In the genomic region with DNA sequence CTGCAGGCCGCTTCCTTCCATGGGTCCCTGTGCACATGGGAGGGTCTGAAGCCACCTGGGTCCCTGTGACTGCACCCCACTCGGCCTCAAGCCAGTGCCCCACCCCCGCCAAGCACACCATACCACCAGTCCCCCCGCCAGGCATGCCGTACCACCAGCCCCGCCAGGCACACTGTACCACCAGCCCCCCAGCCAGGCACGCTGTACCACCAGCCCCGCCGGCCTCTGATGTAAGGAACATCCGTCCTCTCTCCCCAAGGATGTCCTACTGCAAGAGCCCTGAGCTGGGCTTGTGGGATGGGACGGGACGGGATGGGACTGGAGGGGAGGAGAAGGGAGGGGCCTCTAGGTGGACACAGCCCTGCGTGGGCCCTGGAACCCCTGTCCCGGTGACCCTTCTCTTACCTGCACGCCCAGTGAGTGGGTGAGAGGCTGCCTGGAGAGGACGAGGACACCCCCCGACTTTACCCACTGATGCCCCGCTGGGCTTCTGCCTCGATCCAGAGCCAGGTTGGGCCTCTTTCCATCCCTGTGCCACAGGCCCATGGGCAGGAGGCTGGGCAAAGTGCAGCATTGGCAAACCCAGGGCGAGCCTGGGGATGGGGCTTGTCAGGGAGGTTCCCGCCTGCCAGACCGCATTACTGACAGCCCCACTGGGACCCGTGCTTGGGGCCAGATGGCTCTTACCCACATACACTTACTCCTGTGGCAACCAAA, we compare ENCODE assay signal across 27 cellular contexts.
"Had no signal": no experiment of that assay in that cellular context is flagged by ENCODE, and none has a peak within 500 bp of the region (broad histone marks: within the 10 kb centered on the region; RNA-seq: fewer than 3 reads in every experiment).

No MANE protein-coding gene starts in this region.

- H3K4me1 ChIP-seq: gastrocnemius medialis, parathyroid adenoma, right atrium auricular region, uterus had no signal

- H3K9me3 ChIP-seq: gastrocnemius medialis had no signal

- DNase-seq: activated CD4-positive, alpha-beta memory T cell treated with anti-CD3 and anti-CD28 coated beads for 36 hours; activated CD4-positive, alpha-beta T cell treated with anti-CD3 and anti-CD28 coated beads, Interleukin-2, amount 10 ng/mL, durations not matched to agents 24 days and 14 days; activated CD4-positive, CD25-positive, alpha-beta regulatory T cell treated with anti-CD3 and anti-CD28 coated beads, Interleukin-2, amount 50 U/mL, for 72 hours; activated CD8-positive, alpha-beta memory T cell treated with anti-CD3 and anti-CD28 coated beads, Interleukin-2, amount 50 U/mL, for 48 hours; activated gamma-delta T cell; activated naive CD4-positive, alpha-beta T cell treated with anti-CD3 and anti-CD28 coated beads, Interleukin-2, amount 10 ng/mL, durations not matched to agents 7 days and 5 days; activated naive CD8-positive, alpha-beta T cell treated with anti-CD3 and anti-CD28 coated beads, Interleukin-2, amount 10 ng/mL, durations not matched to agents 7 days and 5 days; activated T-cell treated with anti-CD3 and anti-CD28 coated beads, Interleukin-2, amount 50 U/mL, for 24 hours; amniotic stem cell; brain microvascular endothelial cell; dorsolateral prefrontal cortex; effector memory CD4-positive, alpha-beta T cell; gastrocnemius medialis; glutamatergic neuron; left cardiac atrium; midbrain; naive thymus-derived CD4-positive, alpha-beta T cell; nucleus accumbens; stimulated activated naive CD4-positive, alpha-beta T cell treated with Interleukin-2 at 50 U/mL for 16 hours; T1000; trophoblast cell; uterus had no signal

- H3K9me3 Mint-ChIP-seq: activated CD4-positive, alpha-beta memory T cell treated with anti-CD3 and anti-CD28 coated beads for 36 hours; activated CD4-positive, alpha-beta T cell treated with anti-CD3 and anti-CD28 coated beads, Interleukin-2, amount 10 ng/mL, durations not matched to agents 24 days and 14 days; activated naive CD4-positive, alpha-beta T cell treated with anti-CD3 and anti-CD28 coated beads, Interleukin-2, amount 10 ng/mL, durations not matched to agents 7 days and 5 days; activated naive CD8-positive, alpha-beta T cell treated with anti-CD3 and anti-CD28 coated beads, Interleukin-2, amount 10 ng/mL, durations not matched to agents 7 days and 5 days; activated T-cell treated with anti-CD3 and anti-CD28 coated beads, Interleukin-2, amount 50 U/mL, for 24 hours had no signal

- H3K4me3 ChIP-seq: coronary artery, dorsolateral prefrontal cortex, gastrocnemius medialis, right atrium auricular region, thoracic aorta, uterus had no signal

- H3K27me3 Mint-ChIP-seq: activated CD4-positive, alpha-beta memory T cell treated with anti-CD3 and anti-CD28 coated beads for 36 hours; activated CD4-positive, alpha-beta T cell treated with anti-CD3 and anti-CD28 coated beads, Interleukin-2, amount 10 ng/mL, durations not matched to agents 24 days and 14 days; activated T-cell treated with anti-CD3 and anti-CD28 coated beads, Interleukin-2, amount 50 U/mL, for 24 hours; memory B cell; naive thymus-derived CD4-positive, alpha-beta T cell had no signal

- H3K36me3 ChIP-seq: brain microvascular endothelial cell, gastrocnemius medialis, right atrium auricular region, thoracic aorta, uterus had no signal

- H3K4me1 Mint-ChIP-seq: activated CD4-positive, alpha-beta T cell treated with anti-CD3 and anti-CD28 coated beads, Interleukin-2, amount 10 ng/mL, durations not matched to agents 24 days and 14 days; activated naive CD4-positive, alpha-beta T cell treated with anti-CD3 and anti-CD28 coated beads, Interleukin-2, amount 10 ng/mL, durations not matched to agents 7 days and 5 days; activated naive CD8-positive, alpha-beta T cell treated with anti-CD3 and anti-CD28 coated beads, Interleukin-2, amount 10 ng/mL, durations not matched to agents 7 days and 5 days; memory B cell; naive thymus-derived CD4-positive, alpha-beta T cell had no signal

- H3K27ac ChIP-seq: brain microvascular endothelial cell, coronary artery, dorsolateral prefrontal cortex, gastrocnemius medialis, parathyroid adenoma, right atrium auricular region, thoracic aorta, uterus had no signal

- ATAC-seq: gastrocnemius medialis; left cardiac atrium; naive thymus-derived CD4-positive, alpha-beta T cell had no signal

- H3K27me3 ChIP-seq: brain microvascular endothelial cell, gastrocnemius medialis, right atrium auricular region, uterus had no signal

- H3K4me3 Mint-ChIP-seq: activated CD4-positive, alpha-beta memory T cell treated with anti-CD3 and anti-CD28 coated beads for 36 hours; activated CD4-positive, alpha-beta T cell treated with anti-CD3 and anti-CD28 coated beads, Interleukin-2, amount 10 ng/mL, durations not matched to agents 24 days and 14 days; activated naive CD4-positive, alpha-beta T cell treated with anti-CD3 and anti-CD28 coated beads, Interleukin-2, amount 10 ng/mL, durations not matched to agents 7 days and 5 days; activated naive CD8-positive, alpha-beta T cell treated with anti-CD3 and anti-CD28 coated beads, Interleukin-2, amount 10 ng/mL, durations not matched to agents 7 days and 5 days; activated T-cell treated with anti-CD3 and anti-CD28 coated beads, Interleukin-2, amount 50 U/mL, for 24 hours; memory B cell; naive thymus-derived CD4-positive, alpha-beta T cell had no signal

- H3K36me3 Mint-ChIP-seq: activated CD4-positive, alpha-beta memory T cell treated with anti-CD3 and anti-CD28 coated beads for 36 hours; activated naive CD4-positive, alpha-beta T cell treated with anti-CD3 and anti-CD28 coated beads, Interleukin-2, amount 10 ng/mL, durations not matched to agents 7 days and 5 days; activated naive CD8-positive, alpha-beta T cell treated with anti-CD3 and anti-CD28 coated beads, Interleukin-2, amount 10 ng/mL, durations not matched to agents 7 days and 5 days had no signal

- H2AFZ ChIP-seq: parathyroid adenoma had no signal

- H3K9ac ChIP-seq: parathyroid adenoma had no signal

- H3K27ac Mint-ChIP-seq: activated CD4-positive, alpha-beta memory T cell treated with anti-CD3 and anti-CD28 coated beads for 36 hours; activated CD4-positive, alpha-beta T cell treated with anti-CD3 and anti-CD28 coated beads, Interleukin-2, amount 10 ng/mL, durations not matched to agents 24 days and 14 days; activated naive CD4-positive, alpha-beta T cell treated with anti-CD3 and anti-CD28 coated beads, Interleukin-2, amount 10 ng/mL, durations not matched to agents 7 days and 5 days; activated naive CD8-positive, alpha-beta T cell treated with anti-CD3 and anti-CD28 coated beads, Interleukin-2, amount 10 ng/mL, durations not matched to agents 7 days and 5 days; activated T-cell treated with anti-CD3 and anti-CD28 coated beads, Interleukin-2, amount 50 U/mL, for 24 hours; memory B cell; naive thymus-derived CD4-positive, alpha-beta T cell had no signal
